ENCODE assay signal across 8 cellular contexts in the genomic region with DNA sequence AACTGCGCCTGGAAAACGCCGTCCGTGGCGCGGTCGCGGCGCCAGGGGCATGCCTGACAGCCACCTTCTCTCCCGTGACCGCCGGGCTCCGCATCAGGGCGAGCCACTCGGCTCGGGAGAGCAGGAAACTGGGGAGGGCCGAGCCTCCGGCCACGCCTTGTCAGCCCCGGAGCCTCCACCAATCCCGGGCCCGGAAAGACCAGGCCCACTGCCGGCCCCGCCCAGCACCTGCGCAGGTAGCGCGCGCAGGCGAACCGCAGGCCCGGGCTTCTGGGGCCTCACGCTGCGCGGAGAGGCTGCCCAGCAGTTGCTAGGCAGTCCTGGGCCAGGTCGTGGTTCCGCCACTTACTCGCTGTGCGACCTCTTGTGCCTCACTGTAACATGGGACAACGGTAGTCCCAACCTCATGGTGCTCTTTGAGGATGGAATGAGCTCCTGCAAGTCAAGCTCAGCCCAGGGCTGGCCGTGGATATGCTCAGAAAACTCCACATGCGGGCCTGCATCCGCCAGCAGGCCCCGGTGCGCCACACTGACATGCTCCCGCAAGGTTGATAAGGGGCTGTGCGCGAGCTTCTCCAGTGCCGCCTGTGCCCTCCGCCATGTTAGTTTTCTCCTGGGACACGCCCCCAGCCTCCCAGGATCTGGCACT.
DNase-seq lines count a peak whose midpoint lies in the region; ATAC-seq and TF ChIP-seq lines count a peak whose summit lies in the region.

No MANE protein-coding gene starts in this region.

- no peak overlapping the region for H3K27ac ChIP-seq in mesodermal cell (ENCODE audit: low read depth, low read length, severe bottlenecking)
- no peak overlapping the region for H3K27ac ChIP-seq in tibial artery

- peak overlapping the region; percentile 21 for H3K4me3 ChIP-seq in mesodermal cell (ENCODE audit: extremely low read depth, insufficient read depth, low read length, poor library complexity, severe bottlenecking)
- H3K4me3 ChIP-seq in tibial artery, result peak overlapping the region; percentile 42 to 47

- DNase-seq in activated CD4-positive, alpha-beta T cell treated with anti-CD3 and anti-CD28 coated beads, Interleukin-2, amount 10 ng/mL, durations not matched to agents 24 days and 14 days, result peak; percentile 77
- no peak for DNase-seq in activated CD4-positive, alpha-beta T cell treated with anti-CD3 and anti-CD28 coated beads for 1 hour
- DNase-seq in ecto neural progenitor cell (ENCODE audit: low spot score), result peak; percentile 85
- peak in 1 of 2 donors; percentile 47 for DNase-seq in tibial artery
- no peak for DNase-seq in NK-92 (lab: John Stamatoyannopoulos, UW; ENCODE audit: unreplicated experiment)

- no peaks in the 10 kb centered on the region for H3K36me3 ChIP-seq in mesodermal cell (ENCODE audit: control insufficient read depth, insufficient read depth, low read length)
- H3K36me3 ChIP-seq in tibial artery, result no peaks in the 10 kb centered on the region

- H3K27ac Mint-ChIP-seq in activated CD4-positive, alpha-beta T cell treated with anti-CD3 and anti-CD28 coated beads, Interleukin-2, amount 10 ng/mL, durations not matched to agents 24 days and 14 days, result no peak overlapping the region

- H3K9me3 Mint-ChIP-seq in activated CD4-positive, alpha-beta T cell treated with anti-CD3 and anti-CD28 coated beads, Interleukin-2, amount 10 ng/mL, durations not matched to agents 24 days and 14 days, result no peaks in the 10 kb centered on the region

- peaks cover 54% of the 10 kb centered on the region for H3K27me3 Mint-ChIP-seq in activated CD4-positive, alpha-beta T cell treated with anti-CD3 and anti-CD28 coated beads, Interleukin-2, amount 10 ng/mL, durations not matched to agents 24 days and 14 days

- peak overlapping the region; percentile 61 for H3K4me3 Mint-ChIP-seq in activated CD4-positive, alpha-beta T cell treated with anti-CD3 and anti-CD28 coated beads, Interleukin-2, amount 10 ng/mL, durations not matched to agents 24 days and 14 days

- no peak for TF ChIP-seq CTCF in tibial artery (IDR thresholded peaks at IDR 0.05)

- peaks cover 3% of the 10 kb centered on the region for H3K4me1 Mint-ChIP-seq in activated CD4-positive, alpha-beta T cell treated with anti-CD3 and anti-CD28 coated beads, Interleukin-2, amount 10 ng/mL, durations not matched to agents 24 days and 14 days

- intact Hi-C loops in activated CD4-positive, alpha-beta T cell treated with anti-CD3 and anti-CD28 coated beads, Interleukin-2, amount 10 ng/mL, durations not matched to agents 24 days and 14 days (cut with micrococcal nuclease), result no loop called here
- intact Hi-C loops in tibial artery (cut with DNase I; ENCODE audit: low total_unique reads), result loop anchor here (10.0 kb wide), 1 partner anchor 92 kb away; no protein-coding TSS in a partner anchor

- H3K27me3 ChIP-seq in tibial artery, result peaks cover 0 to 30% of the 10 kb centered on the region in 2 donors

- H3K9me3 ChIP-seq in mesodermal cell (ENCODE audit: control insufficient read depth, low read length), result no peaks in the 10 kb centered on the region
- no peaks in the 10 kb centered on the region for H3K9me3 ChIP-seq in tibial artery

- 10 to 11% methylated on average over 42 to 49 of the region's 50 CpGs for WGBS in mesodermal cell (ENCODE audit: insufficient coverage in 2 of 2), 2 experiments

- H3K4me1 ChIP-seq in mesodermal cell (ENCODE audit: control insufficient read depth, insufficient read depth, low read length, poor library complexity, severe bottlenecking) (peaks cover 10% of the 10 kb centered on the region), tibial artery (peaks cover 14 to 21% (median 17%) of the 10 kb centered on the region in 4 donors)

- ATAC-seq in HG02885 (IDR thresholded peaks at IDR 0.05; ENCODE audit: poor library complexity, unreplicated experiment) (no peak), GM19328 (IDR thresholded peaks at IDR 0.05; ENCODE audit: unreplicated experiment) (no peak)

- H3K36me3 Mint-ChIP-seq in activated CD4-positive, alpha-beta T cell treated with anti-CD3 and anti-CD28 coated beads, Interleukin-2, amount 10 ng/mL, durations not matched to agents 24 days and 14 days (ENCODE audit: low read depth), result no peaks in the 10 kb centered on the region

Comparison
In these comparisons a context has a peak if more than half of its experiments do, and no peak if none do; other contexts are left out.
1. DNase-seq: peak in activated CD4-positive, alpha-beta T cell treated with anti-CD3 and anti-CD28 coated beads, Interleukin-2, amount 10 ng/mL, durations not matched to agents 24 days and 14 days (single experiment) and ecto neural progenitor cell (single experiment); none in activated CD4-positive, alpha-beta T cell treated with anti-CD3 and anti-CD28 coated beads for 1 hour (single experiment) and NK-92 (single experiment).